In the genomic region with DNA sequence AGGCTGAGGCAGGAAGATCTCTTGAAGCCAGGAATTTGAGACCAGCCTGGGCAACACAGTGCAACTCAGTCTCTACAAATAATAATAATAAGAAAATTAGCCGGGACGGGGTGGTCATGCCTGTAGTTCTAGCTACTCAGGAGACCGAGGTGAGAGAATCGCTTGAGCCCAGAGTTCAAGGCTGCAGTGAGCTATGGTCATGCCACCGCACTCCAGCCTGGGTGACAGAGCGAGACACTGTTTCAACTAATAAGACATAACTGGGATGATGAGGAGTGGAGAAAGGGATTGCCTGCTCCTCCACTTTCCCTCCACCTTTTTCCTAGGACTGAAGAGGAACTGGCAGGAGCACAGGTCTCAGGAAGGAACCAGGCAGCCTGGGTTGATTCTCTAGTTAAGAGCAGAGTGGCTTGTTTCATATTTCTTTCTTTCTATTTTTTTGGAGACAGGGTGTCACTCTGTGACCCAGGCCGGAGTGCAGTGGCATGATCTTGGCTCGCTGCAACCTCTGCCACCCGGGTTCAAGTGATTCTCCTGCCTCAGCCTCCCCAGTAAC, we compare ENCODE assay signal across 1 cellular context.
TF ChIP-seq lines count a peak whose summit lies in the region.

No MANE protein-coding gene starts in this region.

TF ChIP-seq in HepG2, 621 proteins besides CTCF, POLR2A, EP300 and RAD21 (continued from another document):
- no peak for TF ChIP-seq ZNF549 (CRISPR knock-in tag; IDR thresholded peaks at IDR 0.05)
- TF ChIP-seq, protein P1, sequence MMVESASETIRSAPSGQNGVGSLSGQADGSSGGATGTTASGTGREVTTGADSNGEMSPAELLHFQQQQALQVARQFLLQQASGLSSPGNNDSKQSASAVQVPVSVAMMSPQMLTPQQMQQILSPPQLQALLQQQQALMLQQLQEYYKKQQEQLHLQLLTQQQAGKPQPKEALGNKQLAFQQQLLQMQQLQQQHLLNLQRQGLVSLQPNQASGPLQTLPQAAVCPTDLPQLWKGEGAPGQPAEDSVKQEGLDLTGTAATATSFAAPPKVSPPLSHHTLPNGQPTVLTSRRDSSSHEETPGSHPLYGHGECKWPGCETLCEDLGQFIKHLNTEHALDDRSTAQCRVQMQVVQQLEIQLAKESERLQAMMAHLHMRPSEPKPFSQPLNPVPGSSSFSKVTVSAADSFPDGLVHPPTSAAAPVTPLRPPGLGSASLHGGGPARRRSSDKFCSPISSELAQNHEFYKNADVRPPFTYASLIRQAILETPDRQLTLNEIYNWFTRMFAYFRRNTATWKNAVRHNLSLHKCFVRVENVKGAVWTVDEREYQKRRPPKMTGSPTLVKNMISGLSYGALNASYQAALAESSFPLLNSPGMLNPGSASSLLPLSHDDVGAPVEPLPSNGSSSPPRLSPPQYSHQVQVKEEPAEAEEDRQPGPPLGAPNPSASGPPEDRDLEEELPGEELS (CRISPR knock-in tag; IDR thresholded peaks at IDR 0.05), result 0 out of 2 replicates have a peak, but pooled peaks have one; percentile 18
